8 cellular contexts compared by ENCODE assay signal in genomic region chr15:40470423-40471104, GRCh38. TPM values are rescaled to one million over a fixed set of nuclear protein-coding genes. Genes with fewer than 3 reads are reported as not detected.
A peak's percentile ranks its signal among the peaks of the same experiment; 100 is the strongest.
DNase-seq lines count a peak whose midpoint lies in the region; ATAC-seq and TF ChIP-seq lines count a peak whose summit lies in the region.

Gene CHST14 (plus strand): TSS chr15:40470984. CDS start chr15:40471214, 230 bp downstream.

- peaks cover 8% of the 10 kb centered on the region; the same call in 1 of the 2 replicates for H3K79me2 ChIP-seq in OCI-LY3 (ENCODE audit: low read length)

- ATAC-seq in Right ventricle myocardium inferior (peak; percentile 89), HG03045 (IDR thresholded peaks at IDR 0.05; ENCODE audit: unreplicated experiment) (peak; percentile 74)

- H3K4me1 ChIP-seq in OCI-LY3 (ENCODE audit: low read length): peaks cover 13% of the 10 kb centered on the region
- peaks cover 15 to 33% (median 22%) of the 10 kb centered on the region in 4 donors for H3K4me1 ChIP-seq in esophagus muscularis mucosa
- peaks cover 16% of the 10 kb centered on the region for H3K4me1 ChIP-seq in muscle layer of colon (ENCODE audit: insufficient read depth, low read length)

- TF ChIP-seq CTCF in OCI-LY3 (IDR thresholded peaks at IDR 0.05; ENCODE audit: low read depth, low read length) (peak; percentile 10; the same call in 1 of the 2 replicates), esophagus muscularis mucosa (IDR thresholded peaks at IDR 0.05) (peak in 1 of 3 experiments; percentile 6)

- no peak for TF ChIP-seq EP300 in esophagus muscularis mucosa (IDR thresholded peaks at IDR 0.05)

- 0% methylated on average over 1 of the region's 52 CpGs for WGBS in esophagus muscularis mucosa

- peak within 1 kb of the TSS; percentile 81 for H3K4me2 ChIP-seq in OCI-LY3 (ENCODE audit: low read length)

- peak within 1 kb of the TSS; percentile 62 for H2AFZ ChIP-seq in OCI-LY3 (ENCODE audit: low read depth, low read length)

- H4K20me1 ChIP-seq in OCI-LY3 (ENCODE audit: insufficient read depth, low read length): no peaks in the 10 kb centered on the region

- H3K9me3 ChIP-seq in OCI-LY3 (ENCODE audit: insufficient read depth, low read length) (no peaks in the 10 kb centered on the region), esophagus muscularis mucosa (no peaks in the 10 kb centered on the region), muscle layer of colon (ENCODE audit: low read length) (no peaks in the 10 kb centered on the region)

- H3K9ac ChIP-seq in OCI-LY3 (ENCODE audit: low read length) (peak within 1 kb of the TSS; percentile 86), muscle layer of colon (ENCODE audit: low read length) (peak within 1 kb of the TSS; percentile 60)

- H3K27me3 ChIP-seq in OCI-LY3 (ENCODE audit: low read depth, low read length) (no peaks in the 10 kb centered on the region), esophagus muscularis mucosa (no peaks in the 10 kb centered on the region), muscle layer of colon (ENCODE audit: control insufficient read depth in 1 of 2, insufficient read depth in 2 of 2, low read length in 2 of 2) (no peaks in the 10 kb centered on the region)

- DNase-seq in Right ventricle myocardium inferior (ENCODE audit: missing footprints) (peak; percentile 87), cardiac septum (ENCODE audit: low spot score) (no peak), esophagus muscularis mucosa (ENCODE audit: extremely low spot score) (no peak), stromal cell of bone marrow (ENCODE audit: low read depth) (peak; percentile 15)
- peak; percentile 57 to 67 for DNase-seq in activated T-cell treated with anti-CD3 and anti-CD28 coated beads, Interleukin-2, amount 50 U/mL, for 48 hours

- H3K4me3 ChIP-seq in OCI-LY3 (ENCODE audit: low read length): peak within 1 kb of the TSS; percentile 93
- peak within 1 kb of the TSS; percentile 77 to 96 (median 83) for H3K4me3 ChIP-seq in esophagus muscularis mucosa
- H3K4me3 ChIP-seq in muscle layer of colon (ENCODE audit: low read depth in 1 of 2, low read length in 2 of 2): peak within 1 kb of the TSS; percentile 85

- H3K27ac ChIP-seq in OCI-LY3 (ENCODE audit: low read length) (0 out of 2 replicates have a peak within 1 kb of the TSS, but pooled peaks have one; percentile 9), esophagus muscularis mucosa (replicated peaks in 1 of 4) (peak within 1 kb of the TSS; percentile 88 to 94 (median 92)), muscle layer of colon (ENCODE audit: low read depth, low read length) (peak within 1 kb of the TSS; percentile 72)

- no peaks in the 10 kb centered on the region for H3K36me3 ChIP-seq in OCI-LY3 (replicated peaks; ENCODE audit: low read depth, low read length)
- peaks cover 7 to 22% (median 20%) of the 10 kb centered on the region in 4 donors for H3K36me3 ChIP-seq in esophagus muscularis mucosa
- peaks cover 14% of the 10 kb centered on the region for H3K36me3 ChIP-seq in muscle layer of colon (ENCODE audit: insufficient read depth, low read length)

- TF ChIP-seq POLR2A in esophagus muscularis mucosa (IDR thresholded peaks at IDR 0.05; ENCODE audit: low read depth): no peak

- intact Hi-C loops in Right ventricle myocardium inferior (cut with DNase I): no loop called here
- intact Hi-C loops in cardiac septum (cut with DNase I): loop anchor here (1.0 kb wide), 1 partner anchor 27 kb away; no protein-coding TSS in a partner anchor
- intact Hi-C loops in esophagus muscularis mucosa (cut with DNase I): no loop called here

RNA-seq across cellular contexts. Expression of gene CHST14, which starts in this region (rescaled TPM):
- total RNA-seq in Right ventricle myocardium inferior: 7.6 TPM
- 8.4 TPM for total RNA-seq in cardiac septum
- total RNA-seq in esophagus muscularis mucosa: 10 to 100 TPM in 3 of 4 donors, 1 to 10 TPM in 1; 7.9 to 16.6 (median 12.5) TPM

Comparison
In these comparisons a context has a peak if more than half of its experiments do, and no peak if none do; other contexts are left out.
1. DNase-seq: peak in Right ventricle myocardium inferior (single experiment), activated T-cell treated with anti-CD3 and anti-CD28 coated beads, Interleukin-2, amount 50 U/mL, for 48 hours (2 of 2) and stromal cell of bone marrow (single experiment); none in cardiac septum (single experiment) and esophagus muscularis mucosa (single experiment).
2. H3K27ac ChIP-seq: peak in every context shown above with its lines; median percentile 92 in esophagus muscularis mucosa; 72 in muscle layer of colon; 9 in OCI-LY3.
3. Peak in every context shown above with its lines, with median percentiles within 50 percentile points of each other: H3K4me3 ChIP-seq.